8 cellular contexts compared by ENCODE assay signal in the genomic region with DNA sequence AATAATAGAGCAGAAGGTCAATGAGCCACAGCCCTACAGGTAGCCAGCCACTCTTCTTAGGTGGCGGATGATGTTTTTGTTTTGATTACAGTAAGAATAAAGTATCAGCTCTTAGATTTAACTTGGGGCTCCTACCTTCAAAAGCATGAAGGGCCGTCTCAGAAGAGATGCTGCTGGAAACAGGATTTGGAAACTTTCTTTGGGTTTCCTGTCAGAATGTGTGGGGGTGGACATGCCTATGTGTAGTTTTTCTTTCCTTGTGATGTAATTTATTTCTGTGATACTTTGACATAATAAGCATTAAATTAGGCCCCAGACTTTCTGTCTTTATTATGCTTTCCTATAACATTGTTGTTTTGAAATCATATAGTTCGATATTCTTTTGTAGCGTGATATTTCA. TPM values are rescaled to one million over a fixed set of nuclear protein-coding genes. Genes with fewer than 3 reads are reported as not detected.
A peak's percentile ranks its signal among the peaks of the same experiment; 100 is the strongest.
DNase-seq lines count a peak whose midpoint lies in the region; ATAC-seq, FAIRE-seq and TF ChIP-seq lines count a peak whose summit lies in the region.

No MANE protein-coding gene starts in this region.

- peak; percentile 19 for DNase-seq in AG08396 (ENCODE audit: low spot score)
- peak; percentile 12 for DNase-seq in astrocyte (ENCODE audit: low read depth)
- no peak for DNase-seq in central memory CD4-positive, alpha-beta T cell
- DNase-seq in NCI-H510A treated with DMSO at 0.1 percent for 48 hours (lab: John Stamatoyannopoulos, UW): no peak

- ATAC-seq in HG03159 (IDR thresholded peaks at IDR 0.05; ENCODE audit: unreplicated experiment) (no peak), GM19395 (IDR thresholded peaks at IDR 0.05; ENCODE audit: unreplicated experiment) (no peak)

- H3K4me1 Mint-ChIP-seq in astrocyte (ENCODE audit: low read depth, unreplicated experiment): peaks cover 18% of the 10 kb centered on the region

- no peak overlapping the region for H2AFZ ChIP-seq in astrocyte (ENCODE audit: low read depth, low read length)

- TF ChIP-seq CTCF in astrocyte (IDR thresholded peaks at IDR 0.05; ENCODE audit: insufficient read depth, low read depth, low read length): no peak

- peak overlapping the region; percentile 99 for H3K4me3 ChIP-seq in HUES6 (ENCODE audit: low read depth, low read length)
- peak overlapping the region; percentile 95 for H3K4me3 ChIP-seq in astrocyte (ENCODE audit: insufficient read depth, low read depth, low read length)
- H3K4me3 ChIP-seq in mononuclear cell (ENCODE audit: low read length): peak overlapping the region; percentile 86

- H3K79me2 ChIP-seq in astrocyte (ENCODE audit: insufficient read depth, low read length): peaks cover 61% of the 10 kb centered on the region

- H3K9me3 Mint-ChIP-seq in astrocyte (ENCODE audit: unreplicated experiment): no peaks in the 10 kb centered on the region

- no peak overlapping the region for H3K27ac Mint-ChIP-seq in astrocyte (ENCODE audit: unreplicated experiment)

- H4K20me1 ChIP-seq in astrocyte (ENCODE audit: insufficient read depth, low read length): peaks cover 43% of the 10 kb centered on the region

- H3K4me1 ChIP-seq in HUES6 (ENCODE audit: control insufficient read depth, insufficient read depth, low read length): peaks cover 19% of the 10 kb centered on the region
- H3K4me1 ChIP-seq in astrocyte (ENCODE audit: insufficient read depth, low read length): peaks cover 9% of the 10 kb centered on the region
- H3K4me1 ChIP-seq in mononuclear cell (ENCODE audit: insufficient read depth, low read length): peaks cover 68% of the 10 kb centered on the region

- H3K4me2 ChIP-seq in astrocyte (ENCODE audit: low read length): peak overlapping the region; percentile 99

- H3K27ac ChIP-seq in HUES6 (ENCODE audit: low read depth, low read length) (no peak overlapping the region), astrocyte (ENCODE audit: low read depth, low read length) (no peak overlapping the region)

- H3K9me3 ChIP-seq in HUES6 (ENCODE audit: control insufficient read depth, insufficient read depth, low read depth, low read length) (no peaks in the 10 kb centered on the region), astrocyte (ENCODE audit: insufficient read depth, low read depth, low read length) (no peaks in the 10 kb centered on the region), mononuclear cell (ENCODE audit: low read depth, low read length) (no peaks in the 10 kb centered on the region)

- no peak overlapping the region for H3K9ac ChIP-seq in HUES6 (ENCODE audit: low read length)
- peak overlapping the region; percentile 90 for H3K9ac ChIP-seq in astrocyte (ENCODE audit: low read length)

- H3K36me3 ChIP-seq in HUES6 (ENCODE audit: control insufficient read depth, insufficient read depth, low read length): no peaks in the 10 kb centered on the region
- H3K36me3 ChIP-seq in astrocyte (ENCODE audit: insufficient read depth, low read length): no peaks in the 10 kb centered on the region

- H3K4me3 Mint-ChIP-seq in astrocyte (ENCODE audit: unreplicated experiment): peak overlapping the region; percentile 91

- no peaks in the 10 kb centered on the region for H3K27me3 Mint-ChIP-seq in astrocyte (ENCODE audit: low read depth, unreplicated experiment)

- H3K36me3 Mint-ChIP-seq in astrocyte (ENCODE audit: low read depth, unreplicated experiment): no peaks in the 10 kb centered on the region

- FAIRE-seq in astrocyte (lab: Jason Lieb, UNC): no peak

- H3K27me3 ChIP-seq in HUES6 (ENCODE audit: control insufficient read depth, insufficient read depth, low read length) (no peaks in the 10 kb centered on the region), astrocyte (ENCODE audit: insufficient read depth, low read length) (no peaks in the 10 kb centered on the region), mononuclear cell (ENCODE audit: insufficient read depth, low read length) (no peaks in the 10 kb centered on the region)

RNA-seq across cellular contexts. Expression of gene RAP1A, which starts 1.5 kb away (rescaled TPM):
- 63.9 and 66.6 TPM in 2 replicates for total RNA-seq in astrocyte
- total RNA-seq in mononuclear cell: 45.2 TPM

Comparison
In these comparisons a context has a peak if more than half of its experiments do, and no peak if none do; other contexts are left out.
1. DNase-seq: peak in AG08396 (single experiment) and astrocyte (single experiment); none in central memory CD4-positive, alpha-beta T cell (single experiment) and NCI-H510A treated with DMSO at 0.1 percent for 48 hours (single experiment).
2. Peak in every context shown above with its lines, with median percentiles within 50 percentile points of each other: H3K4me3 ChIP-seq.